Comparison of ENCODE assay signal across 26 cellular contexts in the genomic region with DNA sequence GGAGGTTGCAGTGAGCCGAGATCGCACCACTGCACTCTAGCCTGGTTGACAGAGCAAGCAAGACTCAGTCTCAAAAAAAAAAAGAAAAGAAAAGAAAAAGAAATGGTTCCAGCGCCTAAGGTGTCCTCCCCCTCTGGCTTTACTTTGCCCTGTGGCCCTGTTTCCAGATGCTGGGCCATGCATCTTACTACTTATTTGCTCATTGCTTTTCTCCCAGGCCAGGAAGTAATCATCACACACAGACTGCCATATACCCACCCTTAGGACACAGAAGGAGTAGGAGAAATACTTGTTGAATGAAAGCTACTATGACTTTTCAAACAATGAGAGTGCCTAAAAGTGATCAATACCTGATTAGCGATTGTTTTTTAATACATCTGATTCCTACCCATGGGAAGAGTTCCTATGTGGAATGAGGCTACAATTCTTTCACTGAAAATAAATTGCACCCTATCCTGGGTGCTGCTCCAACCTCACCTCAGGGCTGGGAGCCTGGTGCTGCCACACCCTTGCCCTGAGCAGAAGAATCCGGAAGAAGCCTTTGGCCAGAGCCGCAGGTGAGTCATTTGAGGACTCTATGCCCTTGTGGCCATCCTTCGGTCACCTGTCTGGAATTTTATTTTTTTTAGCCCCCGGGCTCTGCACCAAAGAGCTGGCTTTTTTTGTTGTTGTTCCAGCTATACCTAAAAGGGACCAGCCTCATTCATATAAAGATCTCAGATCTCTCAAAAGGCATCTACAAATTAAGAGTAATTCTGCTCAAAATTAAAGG. TPM values are rescaled to one million over a fixed set of nuclear protein-coding genes. Genes with fewer than 3 reads are reported as not detected.
DNase-seq lines count a peak whose midpoint lies in the region; ATAC-seq and TF ChIP-seq lines count a peak whose summit lies in the region.
"Had no signal": no experiment of that assay in that cellular context is flagged by ENCODE, and none has a peak within 500 bp of the region (broad histone marks: within the 10 kb centered on the region; RNA-seq: fewer than 3 reads in every experiment).

No MANE protein-coding gene starts in this region.

- no peaks in the 10 kb centered on the region for H3K9me2 ChIP-seq in PC-3 (replicated peaks; ENCODE audit: low read length)

- peak overlapping the region; percentile 29; the same call in 1 of the 2 replicates for H2AFZ ChIP-seq in PC-3 (ENCODE audit: low read length)
- H2AFZ ChIP-seq: parathyroid adenoma had no signal

- H3K27me3 ChIP-seq in PC-3 (ENCODE audit: low read length), result no peaks in the 10 kb centered on the region
- no peaks in the 10 kb centered on the region for H3K27me3 ChIP-seq in stomach
- H3K27me3 ChIP-seq: sigmoid colon had no signal

- H3K27ac ChIP-seq in PC-3 (ENCODE audit: low read length), result peak overlapping the region; percentile 87
- no peak overlapping the region for H3K27ac ChIP-seq in stomach
- H3K27ac ChIP-seq: parathyroid adenoma, sigmoid colon, SK-N-MC, thoracic aorta had no signal

- H4K20me1 ChIP-seq in PC-3 (ENCODE audit: low read length), result no peaks in the 10 kb centered on the region

- H3F3A ChIP-seq in PC-3 (ENCODE audit: low read length, unreplicated experiment), result peaks cover 13% of the 10 kb centered on the region

- no peak for TF ChIP-seq CTCF in PC-3 (conservative IDR thresholded peaks at IDR 0.05; ENCODE audit: low read depth, low read length)
- TF ChIP-seq CTCF in stomach (IDR thresholded peaks at IDR 0.05), result no peak

- TSS peak; percentile 15 for BruUV-seq in PC-3 (replicated peaks; lab: Mats Ljungman, UMichigan)

- no peaks in the 10 kb centered on the region for H3K79me2 ChIP-seq in PC-3 (ENCODE audit: low read length)
- H3K79me2 ChIP-seq: parathyroid adenoma had no signal

- CTCF ChIA-PET in PC-3 (lab: Charles Lee), result interaction anchor here (0.5 to 0.9 kb wide), 2 partner anchors 24 to 1925 kb away, joined by 3 read pairs; no protein-coding TSS in a partner anchor

- TF ChIP-seq POLR2A in stomach (IDR thresholded peaks at IDR 0.05), result no peak

- peak overlapping the region; percentile 33 for H3K9ac ChIP-seq in PC-3 (ENCODE audit: low read length)
- H3K9ac ChIP-seq: parathyroid adenoma had no signal

- peak; percentile 83 for DNase-seq in ELF-1 (ENCODE audit: low read depth, low spot score)
- peak; percentile 99 for DNase-seq in PC-3
- DNase-seq in iPS-NIHi11 (ENCODE audit: low spot score), result peak; percentile 39
- peak; percentile 31 for DNase-seq in stomach
- DNase-seq in NCI-H2196 treated with DMSO at 0.1 percent for 48 hours (lab: John Stamatoyannopoulos, UW; ENCODE audit: unreplicated experiment), result no peak
- DNase-seq in NCI-H146 (lab: John Stamatoyannopoulos, UW), result no peak
- DNase-seq: activated B cell treated with CpG ODN at 0.5 μM for 24 hours; activated CD4-positive, alpha-beta memory T cell treated with anti-CD3 and anti-CD28 coated beads, Interleukin-2, amount 10 ng/mL, durations not matched to agents 7 days and 5 days; activated naive CD4-positive, alpha-beta T cell treated with Interleukin-2 at 50 U/mL for 16 hours; activated T-cell treated with anti-CD3 and anti-CD28 coated beads, Interleukin-2, amount 50 U/mL, for 24 hours; caudate nucleus; CD4-positive, alpha-beta T cell; foreskin fibroblast; hypothalamus; NCI-H1694; NCI-H345; sigmoid colon had no signal

- H3K4me3 ChIP-seq in PC-3 (ENCODE audit: low read length), result peak overlapping the region; percentile 34; the same call in 1 of the 2 replicates
- no peak overlapping the region for H3K4me3 ChIP-seq in stomach
- H3K4me3 ChIP-seq: sigmoid colon, SK-N-MC, thoracic aorta had no signal

- no peak for TF ChIP-seq EP300 in stomach (IDR thresholded peaks at IDR 0.05)

- no peaks in the 10 kb centered on the region for H3K9me3 ChIP-seq in PC-3 (ENCODE audit: low read length)
- no peaks in the 10 kb centered on the region for H3K9me3 ChIP-seq in stomach
- H3K9me3 ChIP-seq: sigmoid colon, thoracic aorta had no signal

- WGBS in stomach, 5 donors, result 70 to 83% (median 77%) methylated on average over 8 of the region's 8 CpGs

- no peaks in the 10 kb centered on the region for H3K36me3 ChIP-seq in PC-3 (ENCODE audit: low read depth, low read length)
- no peaks in the 10 kb centered on the region for H3K36me3 ChIP-seq in stomach
- H3K36me3 ChIP-seq: sigmoid colon, thoracic aorta had no signal

- H3K4me1 ChIP-seq in PC-3 (ENCODE audit: insufficient read depth, low read length) (peaks cover 40% of the 10 kb centered on the region), stomach (no peaks in the 10 kb centered on the region)
- H3K4me1 ChIP-seq: parathyroid adenoma, sigmoid colon had no signal

- POLR2A ChIA-PET in PC-3 (lab: Charles Lee; ENCODE audit: unreplicated experiment), result interaction anchor here (1.0 kb wide), 1 partner anchor 30 kb away, joined by 3 read pairs; no protein-coding TSS in a partner anchor

- ATAC-seq in PC-3, result peak; percentile 98
- ATAC-seq in GM18868 (IDR thresholded peaks at IDR 0.05; ENCODE audit: unreplicated experiment), result no peak
- no peak for ATAC-seq in HG03520 (IDR thresholded peaks at IDR 0.05; ENCODE audit: unreplicated experiment)
- ATAC-seq: natural killer cell treated with Interleukin-12 subunit alpha and Interleukin-12 subunit beta and Interleukin-15 and Interleukin-18, amount 100 ng/mL, for 72 hours; Panc1; stimulated activated memory B cell treated with anti-CD40 and anti-IgM and Interleukin-4, amounts not matched to agents 10 μg/mL and 1 μg/mL and 100 μg/mL, for 72 hours had no signal

- peak overlapping the region; percentile 79 for H3K4me2 ChIP-seq in PC-3 (ENCODE audit: low read length)

- intact Hi-C loops in PC-3 (cut with micrococcal nuclease), result no loop called here
- intact Hi-C loops in stomach (cut with DNase I; ENCODE audit: low total_unique reads), result no loop called here

RNA-seq across cellular contexts. Expression of a gene that starts 22.7 kb away (rescaled TPM):
- total RNA-seq in PC-3 (2014; rRNA removed) (36.3 and 37.6 TPM in 2 replicates), stomach (1 to 10 TPM in 1 of 5 donors, under 1 TPM in 2, not detected in 2; 0.18 to 2.0 (median 0.89) TPM)
- polyA plus RNA-seq in stomach, result 10 to 100 TPM in 1 of 3 donors, under 1 TPM in 1, not detected in 1; 0.12 to 10.9 TPM
- total RNA-seq: activated B cell treated with CpG ODN at 0.5 μM for 24 hours; activated CD4-positive, alpha-beta memory T cell treated with anti-CD3 and anti-CD28 coated beads, Interleukin-2, amount 10 ng/mL, durations not matched to agents 7 days and 5 days; CD4-positive, alpha-beta T cell; dermis microvascular lymphatic vessel endothelial cell; natural killer cell treated with Interleukin-12 subunit alpha and Interleukin-12 subunit beta and Interleukin-15 and Interleukin-18, amount 100 ng/mL, for 72 hours had no signal

Comparison
In these comparisons a context has a peak if more than half of its experiments do, and no peak if none do; other contexts are left out.
1. DNase-seq: peak in ELF-1 (single experiment), PC-3 (single experiment), iPS-NIHi11 (single experiment) and stomach (single experiment); none in NCI-H2196 treated with DMSO at 0.1 percent for 48 hours (single experiment) and NCI-H146 (single experiment).
2. RNA of a gene that starts 22.7 kb away (total RNA-seq): 36.3 to 37.6 TPM in PC-3; 0.18 to 2.0 TPM in stomach; every median in the first group is over 10 times any median in the second.